Comparison of ENCODE assay signal across 8 cellular contexts in genomic region chr17:41547921-41548843, GRCh38.
DNase-seq lines count a peak whose midpoint lies in the region; TF ChIP-seq lines count a peak whose summit lies in the region.

No MANE protein-coding gene starts in this region.

- CTCF ChIA-PET in RWPE1 (lab: Yijun Ruan, JAX): interaction anchor here (0.5 to 4.5 kb wide), 41 partner anchors 7 to 1194 kb away, joined by 3 to 57 read pairs (median 6); partner anchors contain the start of genes KRT13, KRT15, KRT19 and KRT36

- H3K9me3 ChIP-seq in iPS-20b (ENCODE audit: insufficient read depth, low read depth, low read length): no peaks in the 10 kb centered on the region; the same call in 1 of the 2 replicates

- H3K36me3 ChIP-seq in iPS-20b (ENCODE audit: insufficient read depth, low read depth, low read length): no peaks in the 10 kb centered on the region

- H3K27ac ChIP-seq in RWPE1 (peak overlapping the region; percentile 98), iPS-20b (ENCODE audit: low read length) (no peak overlapping the region)

- no peak for TF ChIP-seq CTCF in RWPE1 (conservative IDR thresholded peaks at IDR 0.05; ENCODE audit: low read depth)

- DNase-seq in DMS53 (lab: John Stamatoyannopoulos, UW) (peak; percentile 70), DMS53 treated with DMSO at 0.1 percent for 48 hours (lab: John Stamatoyannopoulos, UW; ENCODE audit: unreplicated experiment) (no peak), RWPE1 (ENCODE audit: low spot score) (peak; percentile 95), amniotic stem cell (lab: John Stamatoyannopoulos, UW) (peak; percentile 89), medulla oblongata (ENCODE audit: extremely low spot score) (no peak)
- DNase-seq in stimulated activated CD4-positive, alpha-beta T cell treated with anti-CD3 and anti-CD28 coated beads, Interleukin-12 subunit alpha, Interleukin-12 subunit beta, amount 100 ng/mL, for 48 hours (ENCODE audit: low read depth in 2 of 3, low spot score in 1 of 3): peak; percentile 73 to 79 (median 76)
- DNase-seq in central memory CD4-positive, alpha-beta T cell: no peak

- peaks cover 14% of the 10 kb centered on the region; the same call in 1 of the 2 replicates for H3K4me1 ChIP-seq in iPS-20b (ENCODE audit: insufficient read depth, low read length)

- POLR2A ChIA-PET in RWPE1 (lab: Yijun Ruan, JAX; ENCODE audit: low non-redundant PET): interaction anchor here (0.5 to 1.0 kb wide), 4 partner anchors 29 to 144 kb away, joined by 3 to 4 read pairs (median 4); partner anchors contain the start of gene KRT15

- peaks cover 5% of the 10 kb centered on the region; the same call in 1 of the 2 replicates for H3K27me3 ChIP-seq in iPS-20b (ENCODE audit: insufficient read depth, low read length)

- H3K4me3 ChIP-seq in iPS-20b (ENCODE audit: low read length): peak overlapping the region; percentile 46; the same call in 1 of the 2 replicates

- peak overlapping the region; percentile 62; the same call in 1 of the 2 replicates for H3K9ac ChIP-seq in iPS-20b (ENCODE audit: low read depth, low read length)

Comparison
In these comparisons a context has a peak if more than half of its experiments do, and no peak if none do; other contexts are left out.
1. DNase-seq: peak in DMS53 (single experiment), RWPE1 (single experiment), amniotic stem cell (single experiment) and stimulated activated CD4-positive, alpha-beta T cell treated with anti-CD3 and anti-CD28 coated beads, Interleukin-12 subunit alpha, Interleukin-12 subunit beta, amount 100 ng/mL, for 48 hours (3 of 3); none in DMS53 treated with DMSO at 0.1 percent for 48 hours (single experiment), medulla oblongata (single experiment) and central memory CD4-positive, alpha-beta T cell (single experiment).